ENCODE assay signal across 8 cellular contexts in the genomic region with DNA sequence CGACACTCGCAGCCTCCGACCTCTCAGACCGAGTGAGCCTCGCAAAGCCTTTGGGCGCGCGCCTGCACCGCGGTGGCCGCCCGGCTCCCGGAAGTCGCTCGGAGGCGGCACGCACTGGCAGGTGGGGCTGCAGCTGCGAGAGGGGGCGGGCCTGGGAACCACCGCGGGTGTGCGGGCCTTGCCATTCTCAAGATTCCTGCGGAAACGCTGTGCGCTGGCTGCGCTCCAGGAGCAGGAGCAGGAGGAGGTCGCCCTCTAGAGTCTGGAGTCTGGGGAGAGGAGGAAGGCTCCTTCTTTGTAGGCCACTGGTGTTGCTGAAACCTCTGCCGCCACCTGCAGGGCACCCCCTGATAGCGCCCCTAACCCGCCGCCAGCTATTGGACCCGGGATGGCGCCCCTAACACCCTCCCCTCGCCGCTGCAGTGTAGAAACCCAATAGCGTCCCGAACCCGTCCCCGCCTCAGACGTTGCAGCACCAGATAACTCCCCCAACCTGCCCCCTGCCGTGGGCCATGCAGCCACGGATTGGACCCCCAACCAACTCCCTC.
A peak's percentile ranks its signal among the peaks of the same experiment; 100 is the strongest.
DNase-seq lines count a peak whose midpoint lies in the region; ATAC-seq and TF ChIP-seq lines count a peak whose summit lies in the region.
"Not testable (repeated sequence)": the region's sequence is repeated elsewhere in the genome, so short reads cannot be mapped to it uniquely, and the experiment has no call there.

No MANE protein-coding gene starts in this region.

- peak overlapping the region; percentile 45 for H3K4me2 ChIP-seq in neuronal stem cell (ENCODE audit: insufficient read depth, low read length, poor library complexity, severe bottlenecking)

- no CpG with 5 or more reads among the region's 42 CpGs for WGBS in esophagus squamous epithelium, 2 donors
- WGBS in neuronal stem cell (ENCODE audit: extremely low coverage in 2 of 2, insufficient read length in 2 of 2, insufficient replicate concordance in 1 of 2), 2 donors = no CpG with 5 or more reads among the region's 42 CpGs

- not testable (repeated sequence) for H3K4ac ChIP-seq in neuronal stem cell (ENCODE audit: low read length)

- not testable (repeated sequence) for H4K91ac ChIP-seq in neuronal stem cell (ENCODE audit: low read depth, low read length, poor library complexity)

- not testable (repeated sequence) for H3K4me1 Mint-ChIP-seq in activated T-cell treated with anti-CD3 and anti-CD28 coated beads, Interleukin-2, amount 50 U/mL, for 4 hours (ENCODE audit: low read depth)

- H3K9me3 ChIP-seq in ES-I3 (ENCODE audit: control insufficient read depth, insufficient read depth, low read length); HUES6 (ENCODE audit: control insufficient read depth, insufficient read depth, low read depth, low read length); esophagus squamous epithelium; neuronal stem cell (replicated peaks in 1 of 2; ENCODE audit: control insufficient read depth in 2 of 2, insufficient read depth in 1 of 2, low read depth in 1 of 2, low read length in 2 of 2): not testable (repeated sequence)

- not testable (repeated sequence) for H4K8ac ChIP-seq in neuronal stem cell (ENCODE audit: low read depth, low read length)

- not testable (repeated sequence) for H2BK5ac ChIP-seq in neuronal stem cell (ENCODE audit: low read length)

- not testable (repeated sequence) for H2BK12ac ChIP-seq in neuronal stem cell (ENCODE audit: low read length)

- ATAC-seq in GM21717 (IDR thresholded peaks at IDR 0.05; ENCODE audit: unreplicated experiment) = peak; percentile 93
- ATAC-seq in activated T-cell treated with anti-CD3 and anti-CD28 coated beads, Interleukin-2, amount 50 U/mL, for 4 hours = peak; percentile 85 to 92
- ATAC-seq in stimulated activated naive CD8-positive, alpha-beta T cell treated with anti-CD3 and anti-CD28 coated beads, Interleukin-15, Interleukin-2, amounts not matched to agents 100 U/mL and 50 U/mL, for 24 hours = peak; percentile 78

- peak in 2 of 6 experiments; percentile 25 to 50 for TF ChIP-seq CTCF in esophagus squamous epithelium (IDR thresholded peaks at IDR 0.05)

- not testable (repeated sequence) for H3K36me3 ChIP-seq in ES-I3 (ENCODE audit: insufficient read depth, low read length); HUES6 (ENCODE audit: control insufficient read depth, insufficient read depth, low read length); esophagus squamous epithelium; neuronal stem cell (replicated peaks in 1 of 2; ENCODE audit: control insufficient read depth in 2 of 2, insufficient read depth in 2 of 2, low read length in 2 of 2)

- not testable (repeated sequence) for H3K4me1 ChIP-seq in ES-I3 (ENCODE audit: insufficient read depth, low read length); HUES6 (ENCODE audit: control insufficient read depth, insufficient read depth, low read length); neuronal stem cell (ENCODE audit: control insufficient read depth in 2 of 2, insufficient read depth in 1 of 2, low read depth in 1 of 2, low read length in 2 of 2)
- H3K4me1 ChIP-seq in esophagus squamous epithelium = peaks cover 0 to 13% (median 0%) of the 10 kb centered on the region in 3 donors

- H3K4me3 ChIP-seq in HUES6 (ENCODE audit: low read depth, low read length) (peak overlapping the region; percentile 56; the same call in 1 of the 2 replicates), esophagus squamous epithelium (peak overlapping the region; percentile 43 to 62 (median 56))
- H3K4me3 ChIP-seq in neuronal stem cell (ENCODE audit: low read length in 2 of 2) = not testable (repeated sequence)

- not testable (repeated sequence) for H2AK5ac ChIP-seq in neuronal stem cell (ENCODE audit: low read depth, low read length)

- peak overlapping the region; percentile 17 for H3K18ac ChIP-seq in neuronal stem cell (ENCODE audit: low read length)

- H2BK120ac ChIP-seq in neuronal stem cell (ENCODE audit: low read depth, low read length) = not testable (repeated sequence)

- H3K27ac ChIP-seq in HUES6 (ENCODE audit: low read depth, low read length); neuronal stem cell (replicated peaks; ENCODE audit: low read length): not testable (repeated sequence)
- H3K27ac ChIP-seq in esophagus squamous epithelium = peak overlapping the region in 3 of 4 donors; percentile 77 to 83 (median 83)

- H3K4me3 Mint-ChIP-seq in activated T-cell treated with anti-CD3 and anti-CD28 coated beads, Interleukin-2, amount 50 U/mL, for 4 hours = peak overlapping the region; percentile 51

- H3K79me1 ChIP-seq in neuronal stem cell (ENCODE audit: low read depth, low read length) = not testable (repeated sequence)

- not testable (repeated sequence) for H2BK15ac ChIP-seq in neuronal stem cell (ENCODE audit: low read length)

- not testable (repeated sequence) for H3K36me3 Mint-ChIP-seq in activated T-cell treated with anti-CD3 and anti-CD28 coated beads, Interleukin-2, amount 50 U/mL, for 4 hours (ENCODE audit: insufficient read depth)

- not testable (repeated sequence) for H3K14ac ChIP-seq in neuronal stem cell (ENCODE audit: low read length)

- not testable (repeated sequence) for TF ChIP-seq POLR2A in esophagus squamous epithelium (IDR thresholded peaks at IDR 0.05)

- H3K27me3 ChIP-seq in HUES6 (ENCODE audit: control insufficient read depth, insufficient read depth, low read length); esophagus squamous epithelium; neuronal stem cell (ENCODE audit: control insufficient read depth in 3 of 3, insufficient read depth in 3 of 3, low read depth in 1 of 3, low read length in 3 of 3): not testable (repeated sequence)

- intact Hi-C loops in esophagus squamous epithelium (cut with DNase I) = not testable (repeated sequence)

- not testable (repeated sequence) for H3K27me3 Mint-ChIP-seq in activated T-cell treated with anti-CD3 and anti-CD28 coated beads, Interleukin-2, amount 50 U/mL, for 4 hours (ENCODE audit: low read depth)

- DNase-seq in OCI-M1 (lab: John Stamatoyannopoulos, UW) = peak; percentile 92
- DNase-seq in activated T-cell treated with anti-CD3 and anti-CD28 coated beads, Interleukin-2, amount 50 U/mL, for 4 hours = peak; percentile 53
- not testable (repeated sequence) for DNase-seq in esophagus squamous epithelium (lab: John Stamatoyannopoulos, UW)
- peak; percentile 20 for DNase-seq in neuronal stem cell (ENCODE audit: low spot score)
- peak; percentile 17 for DNase-seq in stimulated activated naive CD8-positive, alpha-beta T cell treated with anti-CD3 and anti-CD28 coated beads, Interleukin-15, Interleukin-2, amounts not matched to agents 100 U/mL and 50 U/mL, for 24 hours

- H3K9me3 Mint-ChIP-seq in activated T-cell treated with anti-CD3 and anti-CD28 coated beads, Interleukin-2, amount 50 U/mL, for 4 hours = not testable (repeated sequence)

- H3K23ac ChIP-seq in neuronal stem cell (ENCODE audit: low read depth, low read length, poor library complexity) = not testable (repeated sequence)

- H3K9ac ChIP-seq in ES-I3 (ENCODE audit: low read depth, low read length) = peak overlapping the region; percentile 42; the same call in 1 of the 2 replicates
- not testable (repeated sequence) for H3K9ac ChIP-seq in HUES6 (ENCODE audit: low read length); neuronal stem cell (ENCODE audit: low read depth, low read length, poor library complexity)

- H2AFZ ChIP-seq in neuronal stem cell (ENCODE audit: low read length) = not testable (repeated sequence)
